16 cellular contexts compared by ENCODE assay signal in genomic region chr7:94630855-94631254, GRCh38. TPM values are rescaled to one million over a fixed set of nuclear protein-coding genes. Genes with fewer than 3 reads are reported as not detected.
"Had no signal": no experiment of that assay in that cellular context is flagged by ENCODE, and none has a peak within 500 bp of the region (broad histone marks: within the 10 kb centered on the region; RNA-seq: fewer than 3 reads in every experiment).

No MANE protein-coding gene starts in this region.

- H3K36me3 ChIP-seq: left ventricle myocardium inferior, prostate gland, suprapubic skin had no signal

- H3K27ac Mint-ChIP-seq: activated CD4-positive, alpha-beta T cell treated with anti-CD3 and anti-CD28 coated beads, Interleukin-2, amount 10 ng/mL, durations not matched to agents 7 days and 5 days; activated T-helper 1 cell treated with anti-CD3 and anti-CD28 coated beads, Interleukin-12 subunit alpha, Interleukin-12 subunit beta, Interleukin-2, Interleukin-4 antibody, amounts not matched to agents 30 ng/mL and 10 ng/mL and 1 ng/mL, durations not matched to agents 14 hours and 24 hours and 36 hours; nephron progenitor cell; stimulated activated naive CD8-positive, alpha-beta T cell treated with anti-CD3 and anti-CD28 coated beads, Interleukin-15, Interleukin-2, amounts not matched to agents 100 ng/mL and 50 ng/mL, for 24 hours; T-cell; type B pancreatic cell had no signal

- H3K36me3 Mint-ChIP-seq: T-cell, type B pancreatic cell had no signal

- H3K27me3 Mint-ChIP-seq: type B pancreatic cell had no signal

- DNase-seq: activated CD4-positive, alpha-beta T cell treated with anti-CD3 and anti-CD28 coated beads, Interleukin-2, amount 10 ng/mL, durations not matched to agents 7 days and 5 days; activated naive CD4-positive, alpha-beta T cell; aorta; dorsolateral prefrontal cortex; erythroblast; left ventricle myocardium inferior; mesenchymal stem cell; nephron progenitor cell; right cardiac atrium; T-cell; T-helper 9 cell had no signal

- H3K4me3 Mint-ChIP-seq: activated CD4-positive, alpha-beta T cell treated with anti-CD3 and anti-CD28 coated beads, Interleukin-2, amount 10 ng/mL, durations not matched to agents 7 days and 5 days; activated T-helper 1 cell treated with anti-CD3 and anti-CD28 coated beads, Interleukin-12 subunit alpha, Interleukin-12 subunit beta, Interleukin-2, Interleukin-4 antibody, amounts not matched to agents 30 ng/mL and 10 ng/mL and 1 ng/mL, durations not matched to agents 14 hours and 24 hours and 36 hours; nephron progenitor cell; stimulated activated naive CD8-positive, alpha-beta T cell treated with anti-CD3 and anti-CD28 coated beads, Interleukin-15, Interleukin-2, amounts not matched to agents 100 ng/mL and 50 ng/mL, for 24 hours; T-cell; type B pancreatic cell had no signal

- H3K4me1 ChIP-seq: left ventricle myocardium inferior, prostate gland, suprapubic skin had no signal

- H3K4me1 Mint-ChIP-seq: activated CD4-positive, alpha-beta T cell treated with anti-CD3 and anti-CD28 coated beads, Interleukin-2, amount 10 ng/mL, durations not matched to agents 7 days and 5 days; T-cell had no signal

- H3K9me3 Mint-ChIP-seq: activated CD4-positive, alpha-beta T cell treated with anti-CD3 and anti-CD28 coated beads, Interleukin-2, amount 10 ng/mL, durations not matched to agents 7 days and 5 days; activated T-helper 1 cell treated with anti-CD3 and anti-CD28 coated beads, Interleukin-12 subunit alpha, Interleukin-12 subunit beta, Interleukin-2, Interleukin-4 antibody, amounts not matched to agents 30 ng/mL and 10 ng/mL and 1 ng/mL, durations not matched to agents 14 hours and 24 hours and 36 hours; nephron progenitor cell; stimulated activated naive CD8-positive, alpha-beta T cell treated with anti-CD3 and anti-CD28 coated beads, Interleukin-15, Interleukin-2, amounts not matched to agents 100 ng/mL and 50 ng/mL, for 24 hours; T-cell; type B pancreatic cell had no signal

- H3K4me3 ChIP-seq: dorsolateral prefrontal cortex, left ventricle myocardium inferior, prostate gland, suprapubic skin had no signal

- H3K27ac ChIP-seq: dorsolateral prefrontal cortex, left ventricle myocardium inferior, prostate gland, suprapubic skin had no signal

- H3K27me3 ChIP-seq: dorsolateral prefrontal cortex, suprapubic skin had no signal

- ATAC-seq: right cardiac atrium, T-cell had no signal

- H3K9me3 ChIP-seq: left ventricle myocardium inferior, prostate gland, suprapubic skin had no signal

RNA-seq across cellular contexts. Expression of gene SGCE, which starts 25.1 kb away (rescaled TPM):
- total RNA-seq: activated CD4-positive, alpha-beta T cell treated with anti-CD3 and anti-CD28 coated beads, Interleukin-2, amount 10 ng/mL, durations not matched to agents 7 days and 5 days; activated T-helper 1 cell treated with anti-CD3 and anti-CD28 coated beads, Interleukin-12 subunit alpha, Interleukin-12 subunit beta, Interleukin-2, Interleukin-4 antibody, amounts not matched to agents 30 ng/mL and 10 ng/mL and 1 ng/mL, durations not matched to agents 14 hours and 24 hours and 36 hours had no signal
